Comparison of ENCODE assay signal across 31 cellular contexts in genomic region chr1:23879809-23880208, GRCh38. TPM values are rescaled to one million over a fixed set of nuclear protein-coding genes. Genes with fewer than 3 reads are reported as not detected.
"Had no signal": no experiment of that assay in that cellular context is flagged by ENCODE, and none has a peak within 500 bp of the region (broad histone marks: within the 10 kb centered on the region; RNA-seq: fewer than 3 reads in every experiment).

No MANE protein-coding gene starts in this region.

- H3K4me3 Mint-ChIP-seq: activated CD4-positive, alpha-beta memory T cell treated with anti-CD3 and anti-CD28 coated beads, Interleukin-2, amount 10 ng/mL, durations not matched to agents 7 days and 5 days; activated CD4-positive, alpha-beta T cell treated with anti-CD3 and anti-CD28 coated beads, Interleukin-2, amount 10 ng/mL, durations not matched to agents 7 days and 5 days; activated naive CD4-positive, alpha-beta T cell treated with anti-CD3 and anti-CD28 coated beads, Interleukin-2, amount 10 ng/mL, durations not matched to agents 7 days and 5 days; activated naive CD8-positive, alpha-beta T cell treated with anti-CD3 and anti-CD28 coated beads, Interleukin-2, amount 10 ng/mL, durations not matched to agents 7 days and 5 days; activated T-cell treated with anti-CD3 and anti-CD28 coated beads, Interleukin-2, amount 50 U/mL, for 24 hours; activated T-cell treated with anti-CD3 and anti-CD28 coated beads, Interleukin-2, amount 50 U/mL, for 72 hours; brain; dendritic cell treated with granulocyte-macrophage colony-stimulating factor and Interleukin-4, amounts not matched to agents 40 ng/mL and 50 ng/mL, for 4 days; effector memory CD8-positive, alpha-beta T cell had no signal

- ATAC-seq: activated naive CD4-positive, alpha-beta T cell treated with anti-CD3 and anti-CD28 coated beads, Interleukin-2, amount 50 U/mL, for 72 hours; activated T-cell treated with anti-CD3 and anti-CD28 coated beads, Interleukin-2, amount 50 U/mL, for 72 hours; effector memory CD8-positive, alpha-beta T cell; foreskin keratinocyte; gastrocnemius medialis; heart left ventricle had no signal

- H3K27me3 Mint-ChIP-seq: activated naive CD8-positive, alpha-beta T cell treated with anti-CD3 and anti-CD28 coated beads, Interleukin-2, amount 10 ng/mL, durations not matched to agents 7 days and 5 days; activated T-cell treated with anti-CD3 and anti-CD28 coated beads, Interleukin-2, amount 50 U/mL, for 24 hours; dendritic cell treated with granulocyte-macrophage colony-stimulating factor and Interleukin-4, amounts not matched to agents 40 ng/mL and 50 ng/mL, for 4 days had no signal

- H3K27ac Mint-ChIP-seq: activated CD4-positive, alpha-beta memory T cell treated with anti-CD3 and anti-CD28 coated beads, Interleukin-2, amount 10 ng/mL, durations not matched to agents 7 days and 5 days; activated CD4-positive, alpha-beta T cell treated with anti-CD3 and anti-CD28 coated beads, Interleukin-2, amount 10 ng/mL, durations not matched to agents 7 days and 5 days; activated naive CD4-positive, alpha-beta T cell treated with anti-CD3 and anti-CD28 coated beads, Interleukin-2, amount 10 ng/mL, durations not matched to agents 7 days and 5 days; activated naive CD4-positive, alpha-beta T cell treated with anti-CD3 and anti-CD28 coated beads, Interleukin-2, amount 50 U/mL, for 72 hours; activated naive CD8-positive, alpha-beta T cell treated with anti-CD3 and anti-CD28 coated beads, Interleukin-2, amount 10 ng/mL, durations not matched to agents 7 days and 5 days; activated T-cell treated with anti-CD3 and anti-CD28 coated beads, Interleukin-2, amount 50 U/mL, for 24 hours; activated T-cell treated with anti-CD3 and anti-CD28 coated beads, Interleukin-2, amount 50 U/mL, for 72 hours; brain; dendritic cell treated with granulocyte-macrophage colony-stimulating factor and Interleukin-4, amounts not matched to agents 40 ng/mL and 50 ng/mL, for 4 days; effector memory CD8-positive, alpha-beta T cell had no signal

- H3K36me3 ChIP-seq: ascending aorta, breast epithelium, cardiac muscle cell, esophagus muscularis mucosa, gastrocnemius medialis, heart left ventricle had no signal

- H3K4me3 ChIP-seq: ascending aorta, breast epithelium, cardiac muscle cell, coronary artery, esophagus muscularis mucosa, gastrocnemius medialis, heart left ventricle had no signal

- H3K4me1 ChIP-seq: ascending aorta, breast epithelium, esophagus muscularis mucosa, foreskin keratinocyte, gastrocnemius medialis, heart left ventricle had no signal

- H3K4me1 Mint-ChIP-seq: activated CD4-positive, alpha-beta memory T cell treated with anti-CD3 and anti-CD28 coated beads, Interleukin-2, amount 10 ng/mL, durations not matched to agents 7 days and 5 days; activated CD4-positive, alpha-beta T cell treated with anti-CD3 and anti-CD28 coated beads, Interleukin-2, amount 10 ng/mL, durations not matched to agents 7 days and 5 days; activated naive CD4-positive, alpha-beta T cell treated with anti-CD3 and anti-CD28 coated beads, Interleukin-2, amount 10 ng/mL, durations not matched to agents 7 days and 5 days; activated naive CD8-positive, alpha-beta T cell treated with anti-CD3 and anti-CD28 coated beads, Interleukin-2, amount 10 ng/mL, durations not matched to agents 7 days and 5 days; brain had no signal

- DNase-seq: activated CD4-positive, alpha-beta memory T cell treated with anti-CD3 and anti-CD28 coated beads, Interleukin-2, amount 10 ng/mL, durations not matched to agents 7 days and 5 days; activated CD4-positive, alpha-beta T cell treated with anti-CD3 and anti-CD28 coated beads for 1 hour; activated CD4-positive, alpha-beta T cell treated with anti-CD3 and anti-CD28 coated beads for 4 hours; activated CD4-positive, alpha-beta T cell treated with anti-CD3 and anti-CD28 coated beads, Interleukin-2, amount 10 ng/mL, durations not matched to agents 7 days and 5 days; activated CD4-positive, alpha-beta T cell treated with anti-CD3 and anti-CD28 coated beads, Interleukin-2, amount 50 U/mL, for 4 hours; activated CD8-positive, alpha-beta memory T cell treated with anti-CD3 and anti-CD28 coated beads, Interleukin-2, amount 50 U/mL, for 48 hours; activated gamma-delta T cell; activated naive CD4-positive, alpha-beta T cell; activated naive CD4-positive, alpha-beta T cell treated with anti-CD3 and anti-CD28 coated beads, Interleukin-2, amount 10 ng/mL, durations not matched to agents 7 days and 5 days; activated naive CD8-positive, alpha-beta T cell treated with anti-CD3 and anti-CD28 coated beads, Interleukin-2, amount 10 ng/mL, durations not matched to agents 7 days and 5 days; activated T-cell treated with anti-CD3 and anti-CD28 coated beads for 4 hours; activated T-cell treated with anti-CD3 and anti-CD28 coated beads, Interleukin-2, amount 50 U/mL, for 24 hours; activated T-cell treated with anti-CD3 and anti-CD28 coated beads, Interleukin-2, amount 50 U/mL, for 72 hours; central memory CD4-positive, alpha-beta T cell; effector CD4-positive, alpha-beta T cell; effector memory CD8-positive, alpha-beta T cell; erythroblast; foreskin keratinocyte; gastrocnemius medialis; glutamatergic neuron; heart left ventricle; T-helper 2 cell had no signal

- H3K27ac ChIP-seq: ascending aorta, breast epithelium, cardiac muscle cell, coronary artery, esophagus muscularis mucosa, foreskin keratinocyte, gastrocnemius medialis, heart left ventricle had no signal

- H3K27me3 ChIP-seq: ascending aorta, cardiac muscle cell had no signal

RNA-seq across cellular contexts. Expression of gene CNR2, which starts 33.4 kb away (rescaled TPM):
- total RNA-seq: ascending aorta, cardiac muscle cell, cerebellum, foreskin keratinocyte, gastrocnemius medialis had no signal
- polyA plus RNA-seq: cardiac muscle cell, foreskin keratinocyte had no signal
